In the genomic region with DNA sequence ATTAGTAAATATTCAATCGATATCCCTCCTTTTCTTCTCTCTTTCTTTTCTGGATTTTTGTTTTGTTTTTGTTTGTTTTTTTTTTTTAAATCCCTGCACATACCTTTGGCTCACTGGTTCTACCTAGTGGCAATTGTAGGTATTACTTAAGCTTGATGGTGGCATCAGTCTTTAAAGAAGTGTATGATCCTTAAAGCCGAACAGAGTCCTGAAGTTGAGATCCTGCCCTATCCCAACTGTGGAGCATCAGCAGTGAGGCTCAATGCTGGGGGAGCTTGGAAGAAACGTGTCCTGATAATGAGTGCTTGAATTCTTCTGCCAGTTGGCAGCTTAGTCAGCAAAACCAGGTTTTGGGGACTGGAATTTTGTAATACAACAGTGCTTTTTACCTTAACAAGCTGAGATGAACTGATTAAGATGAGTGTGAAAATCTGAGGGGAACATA, we compare ENCODE assay signal across 8 cellular contexts.
A peak's percentile ranks its signal among the peaks of the same experiment; 100 is the strongest.
DNase-seq lines count a peak whose midpoint lies in the region; ATAC-seq and TF ChIP-seq lines count a peak whose summit lies in the region.

No MANE protein-coding gene starts in this region.

- intact Hi-C loops in Right ventricle myocardium superior (cut with DNase I) (loop anchor here (5.0 kb wide), 1 partner anchor 112 kb away; no protein-coding TSS in a partner anchor), cardiac septum (cut with DNase I) (loop anchor here (2.0 to 5.0 kb wide), 2 partner anchors 112 to 269 kb away; no protein-coding TSS in a partner anchor)
- intact Hi-C loops in activated CD8-positive, alpha-beta T cell treated with anti-CD3 and anti-CD28 coated beads for 36 hours (cut with micrococcal nuclease) = loop anchor here (2.0 to 10.0 kb wide), 3 partner anchors 111 to 267 kb away; a partner anchor contains a TSS

- peaks cover 1% of the 10 kb centered on the region for H3K4me1 ChIP-seq in Karpas-422 (ENCODE audit: low read length)
- H3K4me1 ChIP-seq in suprapubic skin = peaks cover 11% of the 10 kb centered on the region

- H3K27ac Mint-ChIP-seq in activated CD8-positive, alpha-beta T cell treated with anti-CD3 and anti-CD28 coated beads for 36 hours = peak overlapping the region; percentile 11

- WGBS in suprapubic skin = 23% methylated on average over 3 of the region's 3 CpGs

- H3K79me2 ChIP-seq in Karpas-422 (ENCODE audit: low read length) = no peaks in the 10 kb centered on the region

- no peaks in the 10 kb centered on the region for H3K9me3 Mint-ChIP-seq in activated CD8-positive, alpha-beta T cell treated with anti-CD3 and anti-CD28 coated beads for 36 hours

- no peaks in the 10 kb centered on the region for H3K9me3 ChIP-seq in Karpas-422 (ENCODE audit: low read length)
- H3K9me3 ChIP-seq in suprapubic skin = no peaks in the 10 kb centered on the region

- H3K4me3 Mint-ChIP-seq in activated CD8-positive, alpha-beta T cell treated with anti-CD3 and anti-CD28 coated beads for 36 hours = no peak overlapping the region

- peaks cover 49% of the 10 kb centered on the region for H3K4me1 Mint-ChIP-seq in activated CD8-positive, alpha-beta T cell treated with anti-CD3 and anti-CD28 coated beads for 36 hours (ENCODE audit: low read depth)

- no peak overlapping the region for H2AFZ ChIP-seq in Karpas-422 (ENCODE audit: low read length)

- POLR2A ChIA-PET in activated CD8-positive, alpha-beta T cell treated with anti-CD3 and anti-CD28 coated beads for 36 hours (lab: Charles Lee) = interaction anchor here (0.8 to 1.3 kb wide), 2 partner anchors 11 to 278 kb away, joined by 3 read pairs; no protein-coding TSS in a partner anchor

- H3K27ac ChIP-seq in Karpas-422 (ENCODE audit: low read length) = no peak overlapping the region
- H3K27ac ChIP-seq in suprapubic skin = no peak overlapping the region

- H3K9me2 ChIP-seq in Karpas-422 (replicated peaks; ENCODE audit: insufficient read depth, low read length) = no peaks in the 10 kb centered on the region

- H3K36me3 ChIP-seq in Karpas-422 (ENCODE audit: insufficient read depth, low read length) (no peaks in the 10 kb centered on the region), suprapubic skin (no peaks in the 10 kb centered on the region)

- H3K27me3 Mint-ChIP-seq in activated CD8-positive, alpha-beta T cell treated with anti-CD3 and anti-CD28 coated beads for 36 hours = peaks cover 5% of the 10 kb centered on the region

- no peak overlapping the region for H3K9ac ChIP-seq in Karpas-422 (ENCODE audit: low read length)

- ATAC-seq in Right ventricle myocardium superior (ENCODE audit: poor library complexity) = peak; percentile 66
- ATAC-seq in activated CD8-positive, alpha-beta T cell treated with anti-CD3 and anti-CD28 coated beads for 36 hours = peak; percentile 71

- peak; percentile 93 for TF ChIP-seq CTCF in activated CD8-positive, alpha-beta T cell treated with anti-CD3 and anti-CD28 coated beads for 36 hours (IDR thresholded peaks at IDR 0.05)
- TF ChIP-seq CTCF in suprapubic skin (IDR thresholded peaks at IDR 0.05) = peak; percentile 55 to 58

- DNase-seq in Right ventricle myocardium superior (no peak), cardiac septum (ENCODE audit: low spot score) (no peak), Karpas-422 (peak; percentile 68), hepatic stellate cell (ENCODE audit: low spot score) (peak; percentile 29), suprapubic skin (ENCODE audit: low spot score in 2 of 2) (no peak), T-helper 9 cell (no peak), Ammon's horn (ENCODE audit: low spot score) (no peak)
- DNase-seq in activated CD8-positive, alpha-beta T cell treated with anti-CD3 and anti-CD28 coated beads for 36 hours = no peak

- H3K36me3 Mint-ChIP-seq in activated CD8-positive, alpha-beta T cell treated with anti-CD3 and anti-CD28 coated beads for 36 hours (ENCODE audit: low read depth) = no peaks in the 10 kb centered on the region

- TF ChIP-seq POLR2A in suprapubic skin (IDR thresholded peaks at IDR 0.05) = no peak

- H4K20me1 ChIP-seq in Karpas-422 (ENCODE audit: insufficient read depth, low read depth, low read length) = no peaks in the 10 kb centered on the region

- no peak for TF ChIP-seq EP300 in suprapubic skin (IDR thresholded peaks at IDR 0.05)

- H3K4me3 ChIP-seq in Karpas-422 (ENCODE audit: low read length) = no peak overlapping the region
- no peak overlapping the region for H3K4me3 ChIP-seq in suprapubic skin

- CTCF ChIA-PET in activated CD8-positive, alpha-beta T cell treated with anti-CD3 and anti-CD28 coated beads for 36 hours (lab: Charles Lee) = interaction anchor here (0.6 to 6.4 kb wide), 42 partner anchors 9 to 483 kb away, joined by 3 to 138 read pairs (median 4); a partner anchor contains a TSS

- H3K4me2 ChIP-seq in Karpas-422 (ENCODE audit: low read depth, low read length, poor library complexity, severe bottlenecking) = no peak overlapping the region

- no peaks in the 10 kb centered on the region for H3K27me3 ChIP-seq in Karpas-422 (ENCODE audit: low read length)
- H3K27me3 ChIP-seq in suprapubic skin = no peaks in the 10 kb centered on the region

Comparison
In these comparisons a context has a peak if more than half of its experiments do, and no peak if none do; other contexts are left out.
1. DNase-seq: peak in Karpas-422 (single experiment) and hepatic stellate cell (single experiment); none in Right ventricle myocardium superior (single experiment), cardiac septum (single experiment), activated CD8-positive, alpha-beta T cell treated with anti-CD3 and anti-CD28 coated beads for 36 hours (single experiment), suprapubic skin (0 of 2), T-helper 9 cell (single experiment) and Ammon's horn (single experiment).